11 cellular contexts compared by ENCODE assay signal in genomic region chr5:6328173-6328572, GRCh38. TPM values are rescaled to one million over a fixed set of nuclear protein-coding genes. Genes with fewer than 3 reads are reported as not detected.
DNase-seq lines count a peak whose midpoint lies in the region; ATAC-seq and TF ChIP-seq lines count a peak whose summit lies in the region.
"Had no signal": no experiment of that assay in that cellular context is flagged by ENCODE, and none has a peak within 500 bp of the region (broad histone marks: within the 10 kb centered on the region; RNA-seq: fewer than 3 reads in every experiment).

No MANE protein-coding gene starts in this region.

- H3K4me3 Mint-ChIP-seq in WTC11 = no peak overlapping the region
- H3K4me3 Mint-ChIP-seq: stimulated activated naive CD8-positive, alpha-beta T cell treated with anti-CD3 and anti-CD28 coated beads, Interleukin-15, Interleukin-2, amounts not matched to agents 100 ng/mL and 50 ng/mL, for 24 hours had no signal

- H3K27ac Mint-ChIP-seq in WTC11 = no peak overlapping the region
- H3K27ac Mint-ChIP-seq: stimulated activated naive CD8-positive, alpha-beta T cell treated with anti-CD3 and anti-CD28 coated beads, Interleukin-15, Interleukin-2, amounts not matched to agents 100 ng/mL and 50 ng/mL, for 24 hours had no signal

- peak; percentile 30 for DNase-seq in Daoy (ENCODE audit: low read depth)
- peak; percentile 21 for DNase-seq in HuH-7.5 (ENCODE audit: low spot score)
- peak; percentile 86 for DNase-seq in WTC11 (ENCODE audit: low spot score)
- DNase-seq in iPS DF 6.9 (ENCODE audit: low read depth, low spot score) = peak; percentile 57
- no peak for DNase-seq in effector CD4-positive, alpha-beta T cell
- no peak for DNase-seq in NCI-H748 (lab: John Stamatoyannopoulos, UW; ENCODE audit: unreplicated experiment)
- no peak for DNase-seq in NCI-H1417 (lab: John Stamatoyannopoulos, UW)
- DNase-seq: right lobe of liver, SW 1271 had no signal

- peaks cover 2% of the 10 kb centered on the region; the same call in 1 of the 2 replicates for H3K9me3 ChIP-seq in iPS DF 6.9 (ENCODE audit: control insufficient read depth, insufficient read depth, low read length)
- H3K9me3 ChIP-seq: right lobe of liver had no signal

- H3K36me3 Mint-ChIP-seq in WTC11 = peaks cover 15% of the 10 kb centered on the region

- H3K9me3 Mint-ChIP-seq in WTC11 = peaks cover 24% of the 10 kb centered on the region

- TF ChIP-seq CTCF in WTC11 (IDR thresholded peaks at IDR 0.05) = no peak

- no peaks in the 10 kb centered on the region for H3K4me1 Mint-ChIP-seq in WTC11

- H3K36me3 ChIP-seq in iPS DF 6.9 (ENCODE audit: control insufficient read depth, insufficient read depth, low read length) = no peaks in the 10 kb centered on the region
- H3K36me3 ChIP-seq: right lobe of liver had no signal

- H3K27me3 ChIP-seq in iPS DF 6.9 (ENCODE audit: control insufficient read depth, insufficient read depth, low read length) = no peaks in the 10 kb centered on the region
- H3K27me3 ChIP-seq: right lobe of liver had no signal

- H3K4me1 ChIP-seq in iPS DF 6.9 (ENCODE audit: control insufficient read depth, insufficient read depth, low read length) = no peaks in the 10 kb centered on the region
- H3K4me1 ChIP-seq: right lobe of liver had no signal

- POLR2A ChIA-PET in WTC11 (lab: Charles Lee) = no interaction called here

- CTCF ChIA-PET in WTC11 (lab: Charles Lee) = interaction anchor here (0.8 to 1.0 kb wide), 2 partner anchors 9 to 51 kb away, joined by 3 read pairs; no protein-coding TSS in a partner anchor

- H3K27me3 Mint-ChIP-seq in WTC11 (ENCODE audit: low read depth) = peaks cover 43% of the 10 kb centered on the region
- H3K27me3 Mint-ChIP-seq: stimulated activated naive CD8-positive, alpha-beta T cell treated with anti-CD3 and anti-CD28 coated beads, Interleukin-15, Interleukin-2, amounts not matched to agents 100 ng/mL and 50 ng/mL, for 24 hours had no signal

- peak; percentile 83 for ATAC-seq in WTC11
- no peak for ATAC-seq in GM21381 (IDR thresholded peaks at IDR 0.05; ENCODE audit: unreplicated experiment)

- no peak overlapping the region for H3K27ac ChIP-seq in iPS DF 6.9 (ENCODE audit: low read length)
- H3K27ac ChIP-seq: right lobe of liver had no signal

- no peak overlapping the region for H3K4me3 ChIP-seq in iPS DF 6.9 (ENCODE audit: low read length)
- H3K4me3 ChIP-seq: right lobe of liver had no signal

- no CpG with 5 or more reads among the region's 3 CpGs for WGBS in iPS DF 6.9 (ENCODE audit: insufficient coverage, insufficient read length)

TF ChIP-seq in WTC11, 78 proteins besides CTCF, POLR2A, EP300 and RAD21 (continues in another document):
- TF ChIP-seq ZNF232 (CRISPR knock-in tag; IDR thresholded peaks at IDR 0.05) (peak; percentile 56; the same call in 1 of the 2 replicates), TEAD4 (CRISPR knock-in tag; IDR thresholded peaks at IDR 0.05) (peak; percentile 90), ARID4B (CRISPR knock-in tag; IDR thresholded peaks at IDR 0.05; ENCODE audit: borderline replicate concordance) (peak; percentile 85), ZNF121 (CRISPR knock-in tag; IDR thresholded peaks at IDR 0.05) (no peak), SMAD3 (CRISPR knock-in tag; IDR thresholded peaks at IDR 0.05; ENCODE audit: borderline replicate concordance) (peak; percentile 63; the same call in 1 of the 2 replicates), SMAD4 (CRISPR knock-in tag; IDR thresholded peaks at IDR 0.05) (0 out of 2 replicates have a peak, but pooled peaks have one; percentile 50), NFE2L1 (CRISPR knock-in tag; IDR thresholded peaks at IDR 0.05) (no peak), TEAD1 (CRISPR knock-in tag; IDR thresholded peaks at IDR 0.05) (0 out of 2 replicates have a peak, but pooled peaks have one; percentile 71), NR3C1 (CRISPR knock-in tag; conservative IDR thresholded peaks at IDR 0.05; ENCODE audit: low read depth) (no peak), NR2C2 (CRISPR knock-in tag; IDR thresholded peaks at IDR 0.05) (0 out of 2 replicates have a peak, but pooled peaks have one; percentile 25), PREB (CRISPR knock-in tag; IDR thresholded peaks at IDR 0.05; ENCODE audit: borderline replicate concordance) (no peak)
- TF ChIP-seq, protein P1, sequence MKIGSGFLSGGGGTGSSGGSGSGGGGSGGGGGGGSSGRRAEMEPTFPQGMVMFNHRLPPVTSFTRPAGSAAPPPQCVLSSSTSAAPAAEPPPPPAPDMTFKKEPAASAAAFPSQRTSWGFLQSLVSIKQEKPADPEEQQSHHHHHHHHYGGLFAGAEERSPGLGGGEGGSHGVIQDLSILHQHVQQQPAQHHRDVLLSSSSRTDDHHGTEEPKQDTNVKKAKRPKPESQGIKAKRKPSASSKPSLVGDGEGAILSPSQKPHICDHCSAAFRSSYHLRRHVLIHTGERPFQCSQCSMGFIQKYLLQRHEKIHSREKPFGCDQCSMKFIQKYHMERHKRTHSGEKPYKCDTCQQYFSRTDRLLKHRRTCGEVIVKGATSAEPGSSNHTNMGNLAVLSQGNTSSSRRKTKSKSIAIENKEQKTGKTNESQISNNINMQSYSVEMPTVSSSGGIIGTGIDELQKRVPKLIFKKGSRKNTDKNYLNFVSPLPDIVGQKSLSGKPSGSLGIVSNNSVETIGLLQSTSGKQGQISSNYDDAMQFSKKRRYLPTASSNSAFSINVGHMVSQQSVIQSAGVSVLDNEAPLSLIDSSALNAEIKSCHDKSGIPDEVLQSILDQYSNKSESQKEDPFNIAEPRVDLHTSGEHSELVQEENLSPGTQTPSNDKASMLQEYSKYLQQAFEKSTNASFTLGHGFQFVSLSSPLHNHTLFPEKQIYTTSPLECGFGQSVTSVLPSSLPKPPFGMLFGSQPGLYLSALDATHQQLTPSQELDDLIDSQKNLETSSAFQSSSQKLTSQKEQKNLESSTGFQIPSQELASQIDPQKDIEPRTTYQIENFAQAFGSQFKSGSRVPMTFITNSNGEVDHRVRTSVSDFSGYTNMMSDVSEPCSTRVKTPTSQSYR (CRISPR knock-in tag; IDR thresholded peaks at IDR 0.05) = 0 out of 2 replicates have a peak, but pooled peaks have one; percentile 51
- TF ChIP-seq, protein P2, sequence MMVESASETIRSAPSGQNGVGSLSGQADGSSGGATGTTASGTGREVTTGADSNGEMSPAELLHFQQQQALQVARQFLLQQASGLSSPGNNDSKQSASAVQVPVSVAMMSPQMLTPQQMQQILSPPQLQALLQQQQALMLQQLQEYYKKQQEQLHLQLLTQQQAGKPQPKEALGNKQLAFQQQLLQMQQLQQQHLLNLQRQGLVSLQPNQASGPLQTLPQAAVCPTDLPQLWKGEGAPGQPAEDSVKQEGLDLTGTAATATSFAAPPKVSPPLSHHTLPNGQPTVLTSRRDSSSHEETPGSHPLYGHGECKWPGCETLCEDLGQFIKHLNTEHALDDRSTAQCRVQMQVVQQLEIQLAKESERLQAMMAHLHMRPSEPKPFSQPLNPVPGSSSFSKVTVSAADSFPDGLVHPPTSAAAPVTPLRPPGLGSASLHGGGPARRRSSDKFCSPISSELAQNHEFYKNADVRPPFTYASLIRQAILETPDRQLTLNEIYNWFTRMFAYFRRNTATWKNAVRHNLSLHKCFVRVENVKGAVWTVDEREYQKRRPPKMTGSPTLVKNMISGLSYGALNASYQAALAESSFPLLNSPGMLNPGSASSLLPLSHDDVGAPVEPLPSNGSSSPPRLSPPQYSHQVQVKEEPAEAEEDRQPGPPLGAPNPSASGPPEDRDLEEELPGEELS (CRISPR knock-in tag; IDR thresholded peaks at IDR 0.05) = peak; percentile 41; the same call in 1 of the 2 replicates

RNA-seq across cellular contexts. Expression of gene MED10, which starts 50.2 kb away (rescaled TPM):
- total RNA-seq in Daoy (2014; rRNA removed; shearing (Covaris generic)) = 15.1 and 20.1 TPM in 2 replicates
- total RNA-seq in WTC11 (2021) = 15.7 to 17.9 TPM (median 17.2 TPM) in 3 replicates

Comparison
In these comparisons a context has a peak if more than half of its experiments do, and no peak if none do; other contexts are left out.
1. DNase-seq: peak in Daoy (single experiment), HuH-7.5 (single experiment), WTC11 (single experiment) and iPS DF 6.9 (single experiment); none in effector CD4-positive, alpha-beta T cell (single experiment), NCI-H748 (single experiment) and NCI-H1417 (0 of 3).